In the genomic region with DNA sequence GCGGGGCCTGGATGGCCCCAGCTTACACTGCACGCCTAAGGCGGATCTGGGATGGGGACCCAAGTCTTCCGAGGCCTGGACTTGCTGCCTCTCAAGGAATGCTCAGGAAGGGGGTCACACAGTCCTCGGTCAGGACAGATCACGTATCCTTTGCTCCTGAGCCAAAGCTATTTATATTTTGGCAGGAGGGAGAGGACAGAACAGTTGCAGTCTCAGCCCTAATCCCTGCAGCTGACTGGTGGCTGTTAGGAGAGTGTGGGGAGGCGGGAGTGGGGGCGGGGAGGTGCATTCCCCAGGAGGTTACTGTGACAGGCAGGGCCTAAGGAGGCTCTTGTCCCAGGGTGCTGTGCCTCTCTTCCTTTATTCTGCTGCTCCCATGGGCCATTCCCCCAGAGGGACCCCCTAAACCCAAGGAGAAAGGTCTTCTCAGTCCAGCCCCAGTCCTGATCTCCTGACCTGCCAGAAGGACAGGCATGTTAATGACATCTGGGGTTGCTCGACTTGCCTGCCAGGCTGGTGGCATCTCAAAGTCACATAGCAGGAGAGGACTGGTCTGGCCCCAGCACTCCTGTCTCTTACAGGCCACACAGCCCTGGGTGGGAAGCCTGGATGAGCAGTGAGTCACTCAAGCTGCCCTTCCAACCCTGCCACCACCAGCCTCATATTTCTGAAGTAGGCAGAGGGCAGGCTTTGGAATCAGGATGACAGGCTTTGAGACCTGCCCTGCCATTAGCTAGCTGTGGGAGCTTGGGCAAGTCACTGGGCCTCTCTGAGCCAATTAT, we compare ENCODE assay signal across 11 cellular contexts. TPM values are rescaled to one million over a fixed set of nuclear protein-coding genes. Genes with fewer than 3 reads are reported as not detected.
A peak's percentile ranks its signal among the peaks of the same experiment; 100 is the strongest.
DNase-seq lines count a peak whose midpoint lies in the region; ATAC-seq and TF ChIP-seq lines count a peak whose summit lies in the region.
"Had no signal": no experiment of that assay in that cellular context is flagged by ENCODE, and none has a peak within 500 bp of the region (broad histone marks: within the 10 kb centered on the region; RNA-seq: fewer than 3 reads in every experiment).

No MANE protein-coding gene starts in this region.

- no peak overlapping the region for H3K9ac ChIP-seq in neural progenitor cell

- H3K36me3 ChIP-seq in neural progenitor cell = no peaks in the 10 kb centered on the region
- H3K36me3 ChIP-seq in BE2C = no peaks in the 10 kb centered on the region

- ATAC-seq in foreskin keratinocyte = peak; percentile 67
- ATAC-seq in activated CD8-positive, alpha-beta memory T cell treated with anti-CD3 and anti-CD28 coated beads, Interleukin-2, amount 10 ng/mL, durations not matched to agents 7 days and 5 days = no peak
- ATAC-seq in HG03196 (IDR thresholded peaks at IDR 0.05; ENCODE audit: unreplicated experiment) = no peak
- ATAC-seq: body of pancreas had no signal

- no peak overlapping the region for H3K27ac Mint-ChIP-seq in neural progenitor cell
- H3K27ac Mint-ChIP-seq in activated CD8-positive, alpha-beta memory T cell treated with anti-CD3 and anti-CD28 coated beads, Interleukin-2, amount 10 ng/mL, durations not matched to agents 7 days and 5 days = no peak overlapping the region
- H3K27ac Mint-ChIP-seq: activated CD4-positive, alpha-beta memory T cell treated with anti-CD3 and anti-CD28 coated beads, Interleukin-2, amount 10 ng/mL, durations not matched to agents 7 days and 5 days had no signal

- H3K4me3 Mint-ChIP-seq in neural progenitor cell = no peak overlapping the region
- H3K4me3 Mint-ChIP-seq in activated CD8-positive, alpha-beta memory T cell treated with anti-CD3 and anti-CD28 coated beads, Interleukin-2, amount 10 ng/mL, durations not matched to agents 7 days and 5 days = no peak overlapping the region
- H3K4me3 Mint-ChIP-seq: activated CD4-positive, alpha-beta memory T cell treated with anti-CD3 and anti-CD28 coated beads, Interleukin-2, amount 10 ng/mL, durations not matched to agents 7 days and 5 days had no signal

- H3F3A ChIP-seq in neural progenitor cell (ENCODE audit: low read depth) = no peaks in the 10 kb centered on the region

- H3K36me3 Mint-ChIP-seq in neural progenitor cell = peaks cover 9% of the 10 kb centered on the region
- no peaks in the 10 kb centered on the region for H3K36me3 Mint-ChIP-seq in activated CD8-positive, alpha-beta memory T cell treated with anti-CD3 and anti-CD28 coated beads, Interleukin-2, amount 10 ng/mL, durations not matched to agents 7 days and 5 days

- H4K20me1 ChIP-seq in neural progenitor cell (ENCODE audit: low read depth) = no peaks in the 10 kb centered on the region

- H3K27me3 ChIP-seq in foreskin keratinocyte (no peaks in the 10 kb centered on the region), neural progenitor cell (no peaks in the 10 kb centered on the region), BE2C (no peaks in the 10 kb centered on the region)
- H3K27me3 ChIP-seq: body of pancreas had no signal

- TF ChIP-seq CTCF in RWPE1 (conservative IDR thresholded peaks at IDR 0.05; ENCODE audit: low read depth) = no peak
- no peak for TF ChIP-seq CTCF in foreskin keratinocyte (conservative IDR thresholded peaks at IDR 0.05)
- no peak for TF ChIP-seq CTCF in neural progenitor cell (IDR thresholded peaks at IDR 0.05)
- no peak for TF ChIP-seq CTCF in BE2C (IDR thresholded peaks at IDR 0.05; ENCODE audit: low read depth, low read length)

- in situ Hi-C loops in Caki2 (cut with HindIII; ENCODE audit: low pct_unique_long_range_greater_than_20kb, low sequenced_read_pairs) = no loop called here

- peak overlapping the region; percentile 33 for H3K4me2 ChIP-seq in neural progenitor cell

- no peaks in the 10 kb centered on the region for H3K9me3 ChIP-seq in neural progenitor cell (ENCODE audit: low read depth)
- no peaks in the 10 kb centered on the region for H3K9me3 ChIP-seq in BE2C
- H3K9me3 ChIP-seq: body of pancreas had no signal

- DNase-seq in Caki2 (ENCODE audit: low read depth) = peak; percentile 45
- DNase-seq in RWPE1 (ENCODE audit: low spot score) = no peak
- DNase-seq in foreskin keratinocyte = no peak
- peak; percentile 71 for DNase-seq in neural progenitor cell (ENCODE audit: low spot score)
- DNase-seq in activated CD8-positive, alpha-beta memory T cell treated with anti-CD3 and anti-CD28 coated beads, Interleukin-2, amount 10 ng/mL, durations not matched to agents 7 days and 5 days = no peak
- DNase-seq in BE2C = no peak
- no peak for DNase-seq in SIG-M5 (lab: John Stamatoyannopoulos, UW)
- DNase-seq: activated CD4-positive, alpha-beta memory T cell treated with anti-CD3 and anti-CD28 coated beads, Interleukin-2, amount 10 ng/mL, durations not matched to agents 7 days and 5 days; KBM-7 had no signal

- H3K4me1 ChIP-seq in foreskin keratinocyte (no peaks in the 10 kb centered on the region), neural progenitor cell (peaks cover 11% of the 10 kb centered on the region), BE2C (no peaks in the 10 kb centered on the region)
- H3K4me1 ChIP-seq: body of pancreas had no signal

- POLR2A ChIA-PET in RWPE1 (lab: Yijun Ruan, JAX; ENCODE audit: low non-redundant PET) = no interaction called here

- no peaks in the 10 kb centered on the region for H3K9me3 Mint-ChIP-seq in neural progenitor cell
- H3K9me3 Mint-ChIP-seq in activated CD8-positive, alpha-beta memory T cell treated with anti-CD3 and anti-CD28 coated beads, Interleukin-2, amount 10 ng/mL, durations not matched to agents 7 days and 5 days (ENCODE audit: low read depth) = no peaks in the 10 kb centered on the region
- H3K9me3 Mint-ChIP-seq: activated CD4-positive, alpha-beta memory T cell treated with anti-CD3 and anti-CD28 coated beads, Interleukin-2, amount 10 ng/mL, durations not matched to agents 7 days and 5 days had no signal

- CTCF ChIA-PET in RWPE1 (lab: Yijun Ruan, JAX) = interaction anchor here (1.4 kb wide), 1 partner anchor 84 kb away, joined by 4 read pairs; no protein-coding TSS in a partner anchor
- CTCF ChIA-PET in activated CD8-positive, alpha-beta memory T cell treated with anti-CD3 and anti-CD28 coated beads, Interleukin-2, amount 10 ng/mL, durations not matched to agents 7 days and 5 days (lab: Charles Lee) = no interaction called here

- H3K27ac ChIP-seq in RWPE1 (peak overlapping the region; percentile 14), foreskin keratinocyte (no peak overlapping the region), neural progenitor cell (no peak overlapping the region)
- H3K27ac ChIP-seq: body of pancreas had no signal

- H3K27me3 Mint-ChIP-seq in neural progenitor cell (ENCODE audit: insufficient read depth, low read depth) = no peaks in the 10 kb centered on the region
- H3K27me3 Mint-ChIP-seq in activated CD8-positive, alpha-beta memory T cell treated with anti-CD3 and anti-CD28 coated beads, Interleukin-2, amount 10 ng/mL, durations not matched to agents 7 days and 5 days = no peaks in the 10 kb centered on the region
- H3K27me3 Mint-ChIP-seq: activated CD4-positive, alpha-beta memory T cell treated with anti-CD3 and anti-CD28 coated beads, Interleukin-2, amount 10 ng/mL, durations not matched to agents 7 days and 5 days had no signal

- H3K4me3 ChIP-seq in neural progenitor cell (no peak overlapping the region), BE2C (ENCODE audit: low read depth, low read length) (no peak overlapping the region)
- H3K4me3 ChIP-seq: body of pancreas had no signal

- H3K79me2 ChIP-seq in neural progenitor cell (ENCODE audit: low read depth) = no peaks in the 10 kb centered on the region

- no peak overlapping the region for H2AFZ ChIP-seq in neural progenitor cell (replicated peaks)

- H3K4me1 Mint-ChIP-seq in neural progenitor cell = peaks cover 16% of the 10 kb centered on the region
- no peaks in the 10 kb centered on the region for H3K4me1 Mint-ChIP-seq in activated CD8-positive, alpha-beta memory T cell treated with anti-CD3 and anti-CD28 coated beads, Interleukin-2, amount 10 ng/mL, durations not matched to agents 7 days and 5 days
- H3K4me1 Mint-ChIP-seq: activated CD4-positive, alpha-beta memory T cell treated with anti-CD3 and anti-CD28 coated beads, Interleukin-2, amount 10 ng/mL, durations not matched to agents 7 days and 5 days had no signal

RNA-seq across cellular contexts. Expression of a gene that starts 51.9 kb away (rescaled TPM):
- total RNA-seq in Caki2 (2014; rRNA removed; shearing (Covaris generic); ENCODE audit: low replicate concordance) = 3.1 and 3.4 TPM in 2 replicates
- total RNA-seq in foreskin keratinocyte (13.4 and 17.7 TPM in 2 replicates), neural progenitor cell (ENCODE audit: low replicate concordance) (4.3 and 16.2 TPM in 2 replicates)
- polyA plus RNA-seq in foreskin keratinocyte = 4.5 and 5.2 TPM in 2 replicates
- total RNA-seq in activated CD8-positive, alpha-beta memory T cell treated with anti-CD3 and anti-CD28 coated beads, Interleukin-2, amount 10 ng/mL, durations not matched to agents 7 days and 5 days = under 1 TPM; 0.15 to 0.30 TPM
- 0.08 TPM for polyA plus RNA-seq in BE2C (2012; ENCODE audit: insufficient read depth, insufficient read length, low read depth)

Comparison
In these comparisons a context has a peak if more than half of its experiments do, and no peak if none do; other contexts are left out.
1. DNase-seq: peak in Caki2 (single experiment) and neural progenitor cell (single experiment); none in RWPE1 (single experiment), foreskin keratinocyte (0 of 2), activated CD8-positive, alpha-beta memory T cell treated with anti-CD3 and anti-CD28 coated beads, Interleukin-2, amount 10 ng/mL, durations not matched to agents 7 days and 5 days (single experiment), BE2C (single experiment) and SIG-M5 (single experiment).